In genomic region chr13:38180100-38180499, GRCh38 we compare ENCODE assay signal across 14 cellular contexts.
DNase-seq lines count a peak whose midpoint lies in the region; ATAC-seq, FAIRE-seq and TF ChIP-seq lines count a peak whose summit lies in the region.
"Had no signal": no experiment of that assay in that cellular context is flagged by ENCODE, and none has a peak within 500 bp of the region (broad histone marks: within the 10 kb centered on the region; RNA-seq: fewer than 3 reads in every experiment).

No MANE protein-coding gene starts in this region.

- H3K4me3 ChIP-seq in ovary = no peak overlapping the region
- H3K4me3 ChIP-seq: left lung had no signal

- CTCF ChIA-PET in CD4-positive, alpha-beta T cell (lab: Charles Lee) = no interaction called here

- H3K4me3 Mint-ChIP-seq in CD4-positive, alpha-beta T cell = peak overlapping the region; percentile 68
- peak overlapping the region; percentile 61 for H3K4me3 Mint-ChIP-seq in activated T-helper 2 cell treated with anti-CD3 and anti-CD28 coated beads, Interferon-gamma antibody, Interleukin-2, Interleukin-4, amounts not matched to agents 10 μg/mL and 5 μg/mL and 100 μg/mL, durations not matched to agents 14 hours and 24 hours and 36 hours (ENCODE audit: low read depth)
- H3K4me3 Mint-ChIP-seq: dendritic cell treated with granulocyte-macrophage colony-stimulating factor and Interleukin-4, amounts not matched to agents 40 ng/mL and 50 ng/mL, for 4 days had no signal

- no peaks in the 10 kb centered on the region for H3K9me3 ChIP-seq in CD4-positive, alpha-beta T cell (ENCODE audit: control insufficient read depth, low read length)
- no peaks in the 10 kb centered on the region for H3K9me3 ChIP-seq in ovary
- H3K9me3 ChIP-seq: left lung had no signal

- TF ChIP-seq CTCF in CD4-positive, alpha-beta T cell (IDR thresholded peaks at IDR 0.05) = no peak
- no peak for TF ChIP-seq CTCF in ovary (IDR thresholded peaks at IDR 0.05)

- TF ChIP-seq EP300 in ovary (IDR thresholded peaks at IDR 0.05) = no peak

- H3K9me3 Mint-ChIP-seq in CD4-positive, alpha-beta T cell = no peaks in the 10 kb centered on the region
- no peaks in the 10 kb centered on the region for H3K9me3 Mint-ChIP-seq in activated T-helper 2 cell treated with anti-CD3 and anti-CD28 coated beads, Interferon-gamma antibody, Interleukin-2, Interleukin-4, amounts not matched to agents 10 μg/mL and 5 μg/mL and 100 μg/mL, durations not matched to agents 14 hours and 24 hours and 36 hours
- H3K9me3 Mint-ChIP-seq: dendritic cell treated with granulocyte-macrophage colony-stimulating factor and Interleukin-4, amounts not matched to agents 40 ng/mL and 50 ng/mL, for 4 days had no signal

- no peak overlapping the region for H3K27ac ChIP-seq in CD4-positive, alpha-beta T cell (ENCODE audit: low read depth, low read length)
- H3K27ac ChIP-seq in ovary = no peak overlapping the region
- H3K27ac ChIP-seq: left lung, parathyroid adenoma, VCaP had no signal

- FAIRE-seq in GM19239 (lab: Jason Lieb, UNC) = no peak

- 90 to 96% (median 93%) methylated on average over 1 of the region's 1 CpG for WGBS in ovary, 3 donors

- POLR2A ChIA-PET in CD4-positive, alpha-beta T cell (lab: Charles Lee) = no interaction called here

- no peak for TF ChIP-seq POLR2A in ovary (IDR thresholded peaks at IDR 0.05)

- intact Hi-C loops in CD4-positive, alpha-beta T cell (cut with DNase I, micrococcal nuclease) = no loop called here
- intact Hi-C loops in activated T-helper 2 cell treated with anti-CD3 and anti-CD28 coated beads, Interferon-gamma antibody, Interleukin-2, Interleukin-4, amounts not matched to agents 10 μg/mL and 5 μg/mL and 100 μg/mL, durations not matched to agents 14 hours and 24 hours and 36 hours (cut with micrococcal nuclease) = no loop called here
- intact Hi-C loops in ovary (cut with DNase I) = no loop called here

- no peaks in the 10 kb centered on the region for H3K27me3 Mint-ChIP-seq in CD4-positive, alpha-beta T cell
- no peaks in the 10 kb centered on the region for H3K27me3 Mint-ChIP-seq in activated T-helper 2 cell treated with anti-CD3 and anti-CD28 coated beads, Interferon-gamma antibody, Interleukin-2, Interleukin-4, amounts not matched to agents 10 μg/mL and 5 μg/mL and 100 μg/mL, durations not matched to agents 14 hours and 24 hours and 36 hours (ENCODE audit: low read depth)
- H3K27me3 Mint-ChIP-seq: dendritic cell treated with granulocyte-macrophage colony-stimulating factor and Interleukin-4, amounts not matched to agents 40 ng/mL and 50 ng/mL, for 4 days had no signal

- H3K4me1 ChIP-seq in ovary (ENCODE audit: insufficient read depth) = no peaks in the 10 kb centered on the region
- H3K4me1 ChIP-seq: left lung, parathyroid adenoma had no signal

- H3K36me3 Mint-ChIP-seq in CD4-positive, alpha-beta T cell (ENCODE audit: low read depth) = no peaks in the 10 kb centered on the region
- no peaks in the 10 kb centered on the region for H3K36me3 Mint-ChIP-seq in activated T-helper 2 cell treated with anti-CD3 and anti-CD28 coated beads, Interferon-gamma antibody, Interleukin-2, Interleukin-4, amounts not matched to agents 10 μg/mL and 5 μg/mL and 100 μg/mL, durations not matched to agents 14 hours and 24 hours and 36 hours (ENCODE audit: low read depth)

- peaks cover 15% of the 10 kb centered on the region for H3K4me1 Mint-ChIP-seq in CD4-positive, alpha-beta T cell (ENCODE audit: low read depth)
- peaks cover 7% of the 10 kb centered on the region for H3K4me1 Mint-ChIP-seq in activated T-helper 2 cell treated with anti-CD3 and anti-CD28 coated beads, Interferon-gamma antibody, Interleukin-2, Interleukin-4, amounts not matched to agents 10 μg/mL and 5 μg/mL and 100 μg/mL, durations not matched to agents 14 hours and 24 hours and 36 hours (ENCODE audit: low read depth)

- no peak for ATAC-seq in CD4-positive, alpha-beta T cell (ENCODE audit: poor library complexity)
- peak; percentile 7 for ATAC-seq in HG02678 (IDR thresholded peaks at IDR 0.05; ENCODE audit: unreplicated experiment)
- ATAC-seq: left lung had no signal

- H3K27ac Mint-ChIP-seq in CD4-positive, alpha-beta T cell = no peak overlapping the region
- H3K27ac Mint-ChIP-seq in activated T-helper 2 cell treated with anti-CD3 and anti-CD28 coated beads, Interferon-gamma antibody, Interleukin-2, Interleukin-4, amounts not matched to agents 10 μg/mL and 5 μg/mL and 100 μg/mL, durations not matched to agents 14 hours and 24 hours and 36 hours = peak overlapping the region; percentile 58
- H3K27ac Mint-ChIP-seq: dendritic cell treated with granulocyte-macrophage colony-stimulating factor and Interleukin-4, amounts not matched to agents 40 ng/mL and 50 ng/mL, for 4 days had no signal

- H3K27me3 ChIP-seq in CD4-positive, alpha-beta T cell (ENCODE audit: control insufficient read depth, insufficient read depth, low read length) = no peaks in the 10 kb centered on the region
- H3K27me3 ChIP-seq in ovary = no peaks in the 10 kb centered on the region
- H3K27me3 ChIP-seq: left lung had no signal

- H3K36me3 ChIP-seq in ovary = no peaks in the 10 kb centered on the region
- H3K36me3 ChIP-seq: left lung had no signal

- DNase-seq in CD4-positive, alpha-beta T cell = no peak
- DNase-seq in activated T-helper 2 cell treated with anti-CD3 and anti-CD28 coated beads, Interferon-gamma antibody, Interleukin-2, Interleukin-4, amounts not matched to agents 10 μg/mL and 5 μg/mL and 100 μg/mL, durations not matched to agents 14 hours and 24 hours and 36 hours (ENCODE audit: low spot score) = no peak
- peak; percentile 3 to 13 for DNase-seq in lung microvascular endothelial cell (ENCODE audit: low read depth in 2 of 2)
- no peak for DNase-seq in GM19240 (ENCODE audit: insufficient read length, low spot score)
- DNase-seq in effector CD8-positive, alpha-beta T cell (lab: John Stamatoyannopoulos, UW) = no peak
- DNase-seq in GM19239 (ENCODE audit: insufficient read length, low spot score) = no peak
- no peak for DNase-seq in ovary
- DNase-seq: DMS 273 treated with DMSO at 0.1 percent for 48 hours, left lung, NCI-H2227 treated with DMSO at 0.1 percent for 48 hours had no signal

Comparison
In these comparisons a context has a peak if more than half of its experiments do, and no peak if none do; other contexts are left out.
1. DNase-seq: peak in lung microvascular endothelial cell (2 of 2); none in CD4-positive, alpha-beta T cell (0 of 10), activated T-helper 2 cell treated with anti-CD3 and anti-CD28 coated beads, Interferon-gamma antibody, Interleukin-2, Interleukin-4, amounts not matched to agents 10 μg/mL and 5 μg/mL and 100 μg/mL, durations not matched to agents 14 hours and 24 hours and 36 hours (single experiment), GM19240 (single experiment), effector CD8-positive, alpha-beta T cell (single experiment), GM19239 (single experiment) and ovary (0 of 5).